Comparison of ENCODE assay signal across 16 cellular contexts in the genomic region with DNA sequence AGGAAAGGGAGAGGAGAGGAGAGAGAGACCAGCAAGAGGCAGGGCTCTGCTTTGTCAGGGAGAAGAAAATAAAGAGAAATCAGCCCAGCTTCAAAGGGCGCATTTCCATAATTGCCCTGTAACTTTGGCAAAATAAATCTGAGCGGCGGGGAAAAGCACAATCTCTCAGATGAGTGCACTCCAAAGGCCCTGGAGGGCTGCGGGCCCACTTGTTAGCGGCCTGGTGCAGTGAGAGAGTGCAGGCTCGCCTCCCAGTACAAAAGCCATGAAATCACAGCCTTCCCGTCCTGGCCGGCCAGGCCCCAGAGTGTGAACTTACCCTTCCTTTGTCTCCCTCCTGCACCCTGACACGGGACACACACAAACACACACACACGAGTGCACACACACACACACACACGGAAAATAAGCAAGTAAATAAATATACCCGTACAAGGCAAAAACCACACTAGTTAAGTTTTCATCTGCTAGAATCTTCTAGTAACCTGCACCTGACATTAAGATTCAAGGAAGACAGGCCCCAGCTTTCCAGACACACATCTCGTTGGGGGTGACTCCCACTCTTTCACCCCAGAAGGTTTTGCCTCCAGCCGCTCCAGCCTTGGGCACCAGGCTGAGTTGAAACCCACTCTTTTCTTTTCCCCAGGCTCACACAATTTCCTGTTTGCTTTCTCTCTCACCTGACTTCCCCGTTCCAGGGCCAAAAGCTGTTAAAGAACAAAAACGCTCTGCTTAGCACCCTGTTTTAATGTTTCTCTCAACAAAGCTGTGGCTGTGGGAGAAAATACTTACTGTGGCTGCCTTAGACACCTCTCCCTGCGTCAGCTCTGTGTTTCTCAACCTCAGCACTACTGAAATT. TPM values are rescaled to one million over a fixed set of nuclear protein-coding genes. Genes with fewer than 3 reads are reported as not detected.
DNase-seq lines count a peak whose midpoint lies in the region; ATAC-seq, FAIRE-seq and TF ChIP-seq lines count a peak whose summit lies in the region.
"Had no signal": no experiment of that assay in that cellular context is flagged by ENCODE, and none has a peak within 500 bp of the region (broad histone marks: within the 10 kb centered on the region; RNA-seq: fewer than 3 reads in every experiment).

No MANE protein-coding gene starts in this region.

- CTCF ChIA-PET in HepG2 (lab: Yijun Ruan, JAX; ENCODE audit: low intra/inter-chr PET ratio, low total read pairs), result no interaction called here
- CTCF ChIA-PET in WTC11 (lab: Charles Lee), result no interaction called here

- no peak for DNase-seq in HepG2 (ENCODE audit: low spot score)
- DNase-seq in right lobe of liver, result no peak
- DNase-seq in WTC11 (ENCODE audit: low spot score), result no peak
- DNase-seq in midbrain (lab: John Stamatoyannopoulos, UW), result peak; percentile 40
- DNase-seq in NCI-H526 treated with DMSO at 0.1 percent for 48 hours (lab: John Stamatoyannopoulos, UW), result no peak
- DNase-seq in T1000 (lab: John Stamatoyannopoulos, UW), result no peak
- DNase-seq: activated CD4-positive, alpha-beta T cell treated with anti-CD3 and anti-CD28 coated beads, Interleukin-2, amount 10 ng/mL, durations not matched to agents 24 days and 14 days; GOT3; left cardiac atrium; NCI-H1105 treated with DMSO at 0.1 percent for 48 hours; OCI-M1; T-cell had no signal

- H3K36me3 ChIP-seq in HepG2 (replicated peaks in 1 of 2; ENCODE audit: control insufficient read depth in 1 of 2, insufficient read depth in 2 of 2, low read length in 2 of 2), result peaks cover 0 to 3% of the 10 kb centered on the region in 2 experiments; a peak in 2 of 5 replicates
- H3K36me3 ChIP-seq in right lobe of liver, result no peaks in the 10 kb centered on the region

- no peaks in the 10 kb centered on the region for H3K27me3 ChIP-seq in HepG2 (ENCODE audit: control insufficient read depth in 1 of 2, insufficient read depth in 2 of 2, low read length in 2 of 2)
- no peaks in the 10 kb centered on the region for H3K27me3 ChIP-seq in right lobe of liver

- no peak for TF ChIP-seq POLR2A in HepG2 (IDR thresholded peaks at IDR 0.05; ENCODE audit: insufficient read depth in 1 of 2, low read depth in 2 of 2, low read length in 2 of 2)
- TF ChIP-seq POLR2A in right lobe of liver (IDR thresholded peaks at IDR 0.05), result no peak

- no TSS peak for BruUV-seq in HepG2 (replicated peaks; lab: Mats Ljungman, UMichigan)

- H2AFZ ChIP-seq in HepG2 (ENCODE audit: low read length), result peak overlapping the region; percentile 3

- H3K9me3 Mint-ChIP-seq in WTC11, result peaks cover 7% of the 10 kb centered on the region
- H3K9me3 Mint-ChIP-seq: activated CD4-positive, alpha-beta T cell treated with anti-CD3 and anti-CD28 coated beads, Interleukin-2, amount 10 ng/mL, durations not matched to agents 24 days and 14 days; activated T-helper 17 cell treated with anti-CD3 and anti-CD28 coated beads, Interleukin-2, amount 50 U/mL, for 72 hours; T-cell had no signal

- peak overlapping the region; percentile 47 for H3K27ac ChIP-seq in HepG2 (ENCODE audit: extremely low read length, insufficient read depth, low read length)
- H3K27ac ChIP-seq in right lobe of liver, result no peak overlapping the region

- no peak for TF ChIP-seq RAD21 in HepG2 (CRISPR knock-in tag; IDR thresholded peaks at IDR 0.05)

- ATAC-seq in HepG2 (peak; percentile 79), right lobe of liver (no peak), WTC11 (peak; percentile 17; the same call in 1 of the 2 replicates), HG03354 (IDR thresholded peaks at IDR 0.05; ENCODE audit: poor library complexity, severe bottlenecking, unreplicated experiment) (no peak), GM21717 (IDR thresholded peaks at IDR 0.05; ENCODE audit: unreplicated experiment) (no peak)
- ATAC-seq: activated T-helper 17 cell treated with anti-CD3 and anti-CD28 coated beads, Interleukin-2, amount 50 U/mL, for 72 hours; GM12878; left cardiac atrium; T-cell had no signal

- H3K9me3 ChIP-seq in HepG2 (ENCODE audit: low read length) (no peaks in the 10 kb centered on the region), right lobe of liver (no peaks in the 10 kb centered on the region)

- H3K4me1 ChIP-seq in HepG2 (ENCODE audit: insufficient read depth, low read length) (peaks cover 38% of the 10 kb centered on the region), right lobe of liver (peaks cover 0 to 17% (median 4%) of the 10 kb centered on the region in 4 donors)

- H3K27ac Mint-ChIP-seq in WTC11, result no peak overlapping the region
- H3K27ac Mint-ChIP-seq: activated CD4-positive, alpha-beta T cell treated with anti-CD3 and anti-CD28 coated beads, Interleukin-2, amount 10 ng/mL, durations not matched to agents 24 days and 14 days; activated T-helper 17 cell treated with anti-CD3 and anti-CD28 coated beads, Interleukin-2, amount 50 U/mL, for 72 hours; T-cell had no signal

- intact Hi-C loops in HepG2 (cut with micrococcal nuclease; ENCODE audit: unreplicated experiment), result no loop called here
- intact Hi-C loops in right lobe of liver (cut with DNase I), result no loop called here

- H3K9ac ChIP-seq in HepG2 (ENCODE audit: insufficient read depth, low read depth, low read length), result peak overlapping the region; percentile 46

- no peaks in the 10 kb centered on the region for H4K20me1 ChIP-seq in HepG2 (ENCODE audit: insufficient read depth, low read length)

- peak overlapping the region in 2 of 3 experiments; percentile 18 to 35; a peak in 4 of 6 replicates for H3K4me3 ChIP-seq in HepG2 (replicated peaks in 1 of 3; ENCODE audit: insufficient read depth in 1 of 3, low read depth in 2 of 3, low read length in 3 of 3)
- H3K4me3 ChIP-seq in right lobe of liver, result no peak overlapping the region
- H3K4me3 ChIP-seq: GM12878 had no signal

- peaks cover 54% of the 10 kb centered on the region for H3K27me3 Mint-ChIP-seq in WTC11 (ENCODE audit: low read depth)

- H3K4me3 Mint-ChIP-seq in WTC11, result no peak overlapping the region
- H3K4me3 Mint-ChIP-seq: activated CD4-positive, alpha-beta T cell treated with anti-CD3 and anti-CD28 coated beads, Interleukin-2, amount 10 ng/mL, durations not matched to agents 24 days and 14 days; activated T-helper 17 cell treated with anti-CD3 and anti-CD28 coated beads, Interleukin-2, amount 50 U/mL, for 72 hours; T-cell had no signal

- H3K79me2 ChIP-seq in HepG2 (ENCODE audit: insufficient read depth, low read length), result no peaks in the 10 kb centered on the region

- TF ChIP-seq CTCF in HepG2 (CRISPR knock-in tag; IDR thresholded peaks at IDR 0.05) (no peak), right lobe of liver (IDR thresholded peaks at IDR 0.05) (no peak), WTC11 (IDR thresholded peaks at IDR 0.05) (no peak)

- FAIRE-seq in HepG2 (lab: Jason Lieb, UNC), result peak; percentile 8
- FAIRE-seq: GM12878 had no signal

- in situ Hi-C loops in HepG2 (cut with HindIII; ENCODE audit: extremely low pct_ligation_motif_present, low pct_unique_long_range_greater_than_20kb), result no loop called here

- 41% methylated on average over 17 of the region's 17 CpGs for WGBS in HepG2 (ENCODE audit: low lambda C conversion rate)
- 59% methylated on average over 8 of the region's 17 CpGs for WGBS in right lobe of liver (ENCODE audit: insufficient coverage, low coverage, low lambda C conversion rate, missing lambda C conversion rate)

- H3K4me1 Mint-ChIP-seq in WTC11, result peaks cover 23% of the 10 kb centered on the region
- H3K4me1 Mint-ChIP-seq: activated T-helper 17 cell treated with anti-CD3 and anti-CD28 coated beads, Interleukin-2, amount 50 U/mL, for 72 hours had no signal

- H3K4me2 ChIP-seq in HepG2 (ENCODE audit: low read depth, low read length), result peak overlapping the region; percentile 61

- H3K36me3 Mint-ChIP-seq in WTC11, result no peaks in the 10 kb centered on the region
- H3K36me3 Mint-ChIP-seq: T-cell had no signal

- POLR2A ChIA-PET in HepG2 (lab: Yijun Ruan, JAX) (interaction anchor here (0.9 to 1.6 kb wide), 2 partner anchors 10 to 97 kb away, joined by 4 to 6 read pairs; no protein-coding TSS in a partner anchor), WTC11 (lab: Charles Lee) (no interaction called here)

- TF ChIP-seq EP300 in HepG2 (IDR thresholded peaks at IDR 0.05; ENCODE audit: low read depth in 2 of 2, low read length in 2 of 2) (no peak), HepG2 (CRISPR knock-in tag; IDR thresholded peaks at IDR 0.05; ENCODE audit: borderline replicate concordance) (no peak)

TF ChIP-seq in HepG2, 621 proteins besides CTCF, POLR2A, EP300 and RAD21 (continues in another document):
- no peak for TF ChIP-seq ZFP36 (IDR thresholded peaks at IDR 0.05; ENCODE audit: borderline replicate concordance, low read depth, low read length, partially characterized antibody)
- TF ChIP-seq ZNF510 (CRISPR knock-in tag; IDR thresholded peaks at IDR 0.05; ENCODE audit: low read depth), result no peak

TF ChIP-seq in WTC11, 78 proteins besides CTCF, POLR2A, EP300 and RAD21 (continues in another document):
- TF ChIP-seq FOXP1 (CRISPR knock-in tag; IDR thresholded peaks at IDR 0.05; ENCODE audit: borderline replicate concordance) (no peak), CREB1 (CRISPR knock-in tag; IDR thresholded peaks at IDR 0.05) (no peak)

RNA-seq across cellular contexts. Expression of gene IRX3, which starts 8.5 kb away (rescaled TPM):
- total RNA-seq in HepG2 (2016; rRNA removed; fragmentation: Illumina TruSeq; extraction: Trizol) (10.0 and 16.4 TPM in 2 replicates), right lobe of liver (1 to 10 TPM in 1 of 6 experiments, under 1 TPM in 5; 0.25 to 1.3 (median 0.61) TPM), WTC11 (2021) (1.1 to 2.2 TPM (median 1.6 TPM) in 3 replicates)
- total RNA-seq in HepG2 (2016; cell fraction: cytosol; rRNA removed; fragmentation: Illumina TruSeq; extraction: Trizol; ENCODE audit: low read depth), result 6.5 and 10.3 TPM in 2 replicates
- total RNA-seq in HepG2 (2016; cell fraction: insoluble cytoplasmic fraction; rRNA removed; fragmentation: Illumina TruSeq; extraction: Trizol), result 9.4 and 16.4 TPM in 2 replicates
- 11.6 and 16.3 TPM in 2 replicates for total RNA-seq in HepG2 (2016; cell fraction: membrane; rRNA removed; fragmentation: Illumina TruSeq; extraction: Trizol)
- total RNA-seq in HepG2 (2016; cell fraction: nucleus; rRNA removed; fragmentation: Illumina TruSeq; extraction: Trizol), result 7.9 TPM in 2 replicates
- 9.2 and 11.5 TPM in 2 replicates for polyA plus RNA-seq in HepG2 (2011; rRNA removed)
- polyA plus RNA-seq in HepG2 (2011; cell fraction: cytosol; rRNA removed), result 8.9 and 15.1 TPM in 2 replicates
- polyA plus RNA-seq in HepG2 (2011; cell fraction: nucleus; rRNA removed), result 24.5 and 27.5 TPM in 2 replicates
- 17.0 and 17.3 TPM in 2 replicates for polyA plus RNA-seq in HepG2 (2012)
- 8.2 and 10.6 TPM in 2 replicates for polyA plus RNA-seq in HepG2 (2016; cell fraction: cytosol; fragmentation: Illumina TruSeq; extraction: Trizol; ENCODE audit: low read depth)
- 24.9 and 27.8 TPM in 2 replicates for polyA plus RNA-seq in HepG2 (2016; cell fraction: insoluble cytoplasmic fraction; fragmentation: Illumina TruSeq; extraction: Trizol; ENCODE audit: low read depth)
- polyA plus RNA-seq in HepG2 (2016; cell fraction: membrane; fragmentation: Illumina TruSeq; extraction: Trizol; ENCODE audit: low read depth), result 13.8 and 17.4 TPM in 2 replicates
- 19.5 and 21.3 TPM in 2 replicates for polyA plus RNA-seq in HepG2 (2016; cell fraction: nucleus; fragmentation: Illumina TruSeq; extraction: Trizol; ENCODE audit: insufficient read depth, low read depth)
- 3.2 and 12.8 TPM in 2 replicates for polyA minus RNA-seq in HepG2 (2011; rRNA and poly(A)+ RNA removed; ENCODE audit: low replicate concordance)
- polyA minus RNA-seq in HepG2 (2011; cell fraction: cytosol; rRNA and poly(A)+ RNA removed), result 11.8 and 14.5 TPM in 2 replicates
- polyA minus RNA-seq in HepG2 (2011; cell fraction: nucleus; rRNA and poly(A)+ RNA removed), result 11.8 and 12.5 TPM in 2 replicates
- total RNA-seq: activated T-helper 17 cell treated with anti-CD3 and anti-CD28 coated beads, Interleukin-2, amount 50 U/mL, for 72 hours; GM12878 had no signal

Comparison
In these comparisons a context has a peak if more than half of its experiments do, and no peak if none do; other contexts are left out.
1. ATAC-seq: peak in HepG2 (single experiment) and WTC11 (single experiment); none in right lobe of liver (0 of 4), HG03354 (single experiment) and GM21717 (single experiment).
2. H3K4me3 ChIP-seq: peak in HepG2 (2 of 3); none in right lobe of liver (0 of 3).
3. Of the 50 proteins assayed by ChIP-seq in both HepG2 and WTC11: peak only in HepG2: MAX and ZNF121; only in WTC11: none; in both: none; in neither: 48.